8 cellular contexts compared by ENCODE assay signal in the genomic region with DNA sequence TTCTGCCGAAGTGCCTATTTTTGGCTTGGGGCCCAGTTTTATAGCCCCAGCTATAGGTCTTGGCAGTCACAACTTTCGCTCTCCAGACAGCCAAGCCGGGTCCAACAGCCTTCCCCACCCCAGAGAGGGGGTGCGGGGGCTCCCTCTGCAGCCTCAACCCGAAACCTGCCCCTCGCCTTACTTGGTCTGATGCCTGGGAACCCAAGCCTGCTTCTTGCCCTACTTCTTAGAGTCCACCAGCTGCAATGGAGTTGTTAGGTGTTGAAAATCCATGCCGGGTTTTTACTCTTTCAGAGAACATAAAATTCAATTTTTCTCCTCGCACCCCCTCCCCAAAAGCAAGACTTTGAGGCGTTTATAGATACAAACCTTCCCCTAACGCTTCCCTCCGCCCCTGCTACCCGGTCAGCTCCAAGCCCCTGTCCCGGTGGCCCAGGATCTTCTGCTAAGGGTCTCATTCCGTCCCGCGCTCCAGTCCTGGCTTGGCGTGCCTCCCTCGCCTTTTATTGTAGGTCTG.
DNase-seq lines count a peak whose midpoint lies in the region; ATAC-seq and TF ChIP-seq lines count a peak whose summit lies in the region.
"Not testable (repeated sequence)": the region's sequence is repeated elsewhere in the genome, so short reads cannot be mapped to it uniquely, and the experiment has no call there.

No MANE protein-coding gene starts in this region.

- not testable (repeated sequence) for H3K36me3 Mint-ChIP-seq in activated naive CD4-positive, alpha-beta T cell treated with anti-CD3 and anti-CD28 coated beads for 36 hours (ENCODE audit: low read depth)

- H3K4me1 Mint-ChIP-seq in activated naive CD4-positive, alpha-beta T cell treated with anti-CD3 and anti-CD28 coated beads for 36 hours (ENCODE audit: low read depth), result peaks cover 32% of the 10 kb centered on the region

- ATAC-seq in left colon, result peak; percentile 55

- not testable (repeated sequence) for H3K27ac Mint-ChIP-seq in activated naive CD4-positive, alpha-beta T cell treated with anti-CD3 and anti-CD28 coated beads for 36 hours

- DNase-seq in GM06990 (ENCODE audit: extremely low read depth, insufficient read length) (peak; percentile 80), MM.1S (peak; percentile 25), RPMI8226 (peak; percentile 68), left colon (peak in 1 of 2 donors; percentile 36)
- DNase-seq in activated naive CD4-positive, alpha-beta T cell treated with anti-CD3 and anti-CD28 coated beads for 36 hours; epithelial cell of proximal tubule (ENCODE audit: low read depth); prostate gland (ENCODE audit: low spot score): not testable (repeated sequence)

- peak overlapping the region; percentile 61 for H3K4me3 ChIP-seq in GM06990 (replicated peaks; ENCODE audit: low read depth, low read length)
- H3K4me3 ChIP-seq in MM.1S (ENCODE audit: low read length), result peak overlapping the region; percentile 76
- H3K4me3 ChIP-seq in epithelial cell of proximal tubule (ENCODE audit: low read depth, low read length), result peak overlapping the region; percentile 71
- peak overlapping the region; percentile 75 for H3K4me3 ChIP-seq in prostate gland

- TF ChIP-seq CTCF in 22Rv1 (IDR thresholded peaks at IDR 0.05); GM06990 (IDR thresholded peaks at IDR 0.05; ENCODE audit: insufficient read depth, low read length, poor library complexity, severe bottlenecking); MM.1S (IDR thresholded peaks at IDR 0.05; ENCODE audit: low read length); epithelial cell of proximal tubule (conservative IDR thresholded peaks at IDR 0.05; ENCODE audit: low read depth, low read length); prostate gland (IDR thresholded peaks at IDR 0.05): not testable (repeated sequence)

- not testable (repeated sequence) for H3K9me2 ChIP-seq in MM.1S (replicated peaks; ENCODE audit: insufficient read depth, low read length)

- CTCF ChIA-PET in activated naive CD4-positive, alpha-beta T cell treated with anti-CD3 and anti-CD28 coated beads for 36 hours (lab: Charles Lee), result not testable (repeated sequence)

- H3K4me1 ChIP-seq in MM.1S (ENCODE audit: low read length); prostate gland (replicated peaks): not testable (repeated sequence)

- H3K9ac ChIP-seq in MM.1S (ENCODE audit: low read length), result peak overlapping the region; percentile 70

- WGBS in prostate gland, result 1% methylated on average over 18 of the region's 18 CpGs

- peak overlapping the region; percentile 83 for H3K27ac ChIP-seq in 22Rv1
- peak overlapping the region; percentile 59; the same call in 1 of the 2 replicates for H3K27ac ChIP-seq in MM.1S (ENCODE audit: low read length)
- H3K27ac ChIP-seq in prostate gland, result peak overlapping the region; percentile 61 to 65

- not testable (repeated sequence) for H3K9me3 Mint-ChIP-seq in activated naive CD4-positive, alpha-beta T cell treated with anti-CD3 and anti-CD28 coated beads for 36 hours

- H2AFZ ChIP-seq in MM.1S (ENCODE audit: low read length), result peak overlapping the region; percentile 99

- peaks cover 33% of the 10 kb centered on the region for H3K79me2 ChIP-seq in MM.1S (ENCODE audit: low read length)

- TF ChIP-seq POLR2A in prostate gland (IDR thresholded peaks at IDR 0.05), result not testable (repeated sequence)

- peak overlapping the region; percentile 90 for H3K4me3 Mint-ChIP-seq in activated naive CD4-positive, alpha-beta T cell treated with anti-CD3 and anti-CD28 coated beads for 36 hours

- H3K27me3 ChIP-seq in GM06990 (replicated peaks; ENCODE audit: control insufficient read depth, insufficient read depth, low read length); MM.1S (replicated peaks; ENCODE audit: insufficient read depth, low read length); prostate gland (replicated peaks; ENCODE audit: insufficient read depth): not testable (repeated sequence)

- intact Hi-C loops in activated naive CD4-positive, alpha-beta T cell treated with anti-CD3 and anti-CD28 coated beads for 36 hours (cut with micrococcal nuclease), result loop anchor here (2.0 to 5.0 kb wide), 2 partner anchors 117 to 590 kb away; partner anchors contain the start of genes CRLF3 and NSRP1
- intact Hi-C loops in left colon (cut with DNase I, micrococcal nuclease); prostate gland (cut with DNase I): not testable (repeated sequence)

- not testable (repeated sequence) for H3K9me3 ChIP-seq in MM.1S (replicated peaks; ENCODE audit: insufficient read depth, low read length); prostate gland

- not testable (repeated sequence) for H3F3A ChIP-seq in MM.1S (ENCODE audit: insufficient read depth, low read length)

- not testable (repeated sequence) for H4K20me1 ChIP-seq in MM.1S (ENCODE audit: insufficient read depth, low read length)

- H3K4me2 ChIP-seq in MM.1S (ENCODE audit: low read depth, low read length), result peak overlapping the region; percentile 92

- H3K27me3 Mint-ChIP-seq in activated naive CD4-positive, alpha-beta T cell treated with anti-CD3 and anti-CD28 coated beads for 36 hours (ENCODE audit: low read depth), result peaks cover 26% of the 10 kb centered on the region

- not testable (repeated sequence) for H3K36me3 ChIP-seq in GM06990 (ENCODE audit: control insufficient read depth, insufficient read depth, low read length); MM.1S (replicated peaks; ENCODE audit: insufficient read depth, low read length); prostate gland
